Comparison of ENCODE assay signal across 7 cellular contexts in the genomic region with DNA sequence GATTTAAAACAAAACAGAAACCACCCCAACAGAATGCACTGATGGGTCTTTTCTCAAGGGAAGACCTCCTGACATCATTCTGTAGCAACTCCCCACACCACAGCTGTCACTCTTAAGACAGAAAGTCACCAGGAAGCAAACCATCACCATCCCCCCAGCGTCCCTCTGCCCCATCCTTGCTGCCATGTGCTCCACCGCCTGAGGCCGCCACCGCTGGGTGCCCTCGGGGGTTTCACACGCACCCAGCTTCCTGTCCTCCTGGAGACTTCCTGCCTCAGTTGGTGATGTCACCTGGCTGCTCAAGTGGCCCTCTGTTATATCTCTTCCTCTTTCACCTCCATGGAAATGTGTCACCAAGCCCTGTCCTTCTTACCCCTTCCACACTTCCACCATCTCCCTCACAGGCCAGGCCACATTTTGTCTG.
DNase-seq lines count a peak whose midpoint lies in the region; ATAC-seq lines count a peak whose summit lies in the region.

No MANE protein-coding gene starts in this region.

- H3K9me3 ChIP-seq in MG63 = no peaks in the 10 kb centered on the region

- no peaks in the 10 kb centered on the region for H3K27me3 ChIP-seq in MG63

- no peak overlapping the region for H3K4me3 ChIP-seq in MG63

- H3K36me3 ChIP-seq in MG63 = no peaks in the 10 kb centered on the region

- DNase-seq in activated CD4-positive, alpha-beta T cell treated with anti-CD3 and anti-CD28 coated beads, Interleukin-2, amount 50 U/mL, for 24 hours (ENCODE audit: low read depth in 1 of 2, low spot score in 1 of 2) = peak; percentile 44 to 75
- DNase-seq in lung microvascular endothelial cell (ENCODE audit: low read depth in 2 of 2) (peak; percentile 22 to 23), islet precursor cell (no peak), MG63 (no peak), NCI-H1694 treated with DMSO at 0.1 percent for 48 hours (lab: John Stamatoyannopoulos, UW) (no peak)

- peak; percentile 73 for ATAC-seq in GM19455 (IDR thresholded peaks at IDR 0.05; ENCODE audit: unreplicated experiment)
- peak; percentile 80 for ATAC-seq in HG03520 (IDR thresholded peaks at IDR 0.05; ENCODE audit: unreplicated experiment)

Comparison
In these comparisons a context has a peak if more than half of its experiments do, and no peak if none do; other contexts are left out.
1. DNase-seq: peak in activated CD4-positive, alpha-beta T cell treated with anti-CD3 and anti-CD28 coated beads, Interleukin-2, amount 50 U/mL, for 24 hours (2 of 2) and lung microvascular endothelial cell (2 of 2); none in islet precursor cell (single experiment), MG63 (single experiment) and NCI-H1694 treated with DMSO at 0.1 percent for 48 hours (single experiment).